Comparison of ENCODE assay signal across 8 cellular contexts in genomic region chr17:45284176-45285140, GRCh38. TPM values are rescaled to one million over a fixed set of nuclear protein-coding genes. Genes with fewer than 3 reads are reported as not detected.
DNase-seq lines count a peak whose midpoint lies in the region; ATAC-seq, FAIRE-seq and TF ChIP-seq lines count a peak whose summit lies in the region.

No MANE protein-coding gene starts in this region.

- POLR2A ChIA-PET in GM12878 (lab: Charles Lee) = interaction anchor here (0.5 to 0.7 kb wide), 2 partner anchors 9 to 980 kb away, joined by 3 read pairs; no protein-coding TSS in a partner anchor

- H3K27ac Mint-ChIP-seq in CD14-positive monocyte = peak overlapping the region in 4 of 7 donors; percentile 4 to 74 (median 60)

- peak; percentile 36 for TF ChIP-seq CTCF in CD14-positive monocyte (IDR thresholded peaks at IDR 0.05)
- TF ChIP-seq CTCF in GM12878 (IDR thresholded peaks at IDR 0.05 in 2 of 3, conservative IDR thresholded peaks at IDR 0.05 in 1 of 3; ENCODE audit: control insufficient read depth in 2 of 3, extremely low read depth in 1 of 3, insufficient read depth in 1 of 3, low read depth in 3 of 3, low read length in 3 of 3) = peak; percentile 26 to 45 (median 43); a peak in 3 of 6 replicates

- ATAC-seq in GM12878 = peak; percentile 86
- no peak for ATAC-seq in HG03571 (IDR thresholded peaks at IDR 0.05; ENCODE audit: unreplicated experiment)
- no peak for ATAC-seq in HG03521 (IDR thresholded peaks at IDR 0.05; ENCODE audit: unreplicated experiment)

- H3K27me3 ChIP-seq in GM12878 (replicated peaks in 1 of 2; ENCODE audit: control insufficient read depth in 2 of 2, insufficient read depth in 2 of 2, low read length in 1 of 2) = no peaks in the 10 kb centered on the region

- SMC1A ChIA-PET in GM12878 (lab: Charles Lee; ENCODE audit: uncharacterized antibody, unreplicated experiment) = interaction anchor here (0.7 to 2.2 kb wide), 5 partner anchors 9 to 49 kb away, joined by 3 to 11 read pairs (median 4); no protein-coding TSS in a partner anchor

- H4K20me1 ChIP-seq in GM12878 (ENCODE audit: control insufficient read depth, insufficient read depth) = no peaks in the 10 kb centered on the region

- peaks cover 79 to 94% of the 10 kb centered on the region in 2 donors for H3K36me3 Mint-ChIP-seq in CD14-positive monocyte

- H3K4me2 ChIP-seq in GM12878 (ENCODE audit: control insufficient read depth, insufficient read depth) = no peak overlapping the region

- intact Hi-C loops in CD14-positive monocyte (cut with micrococcal nuclease) = loop anchor here in 1 of 2 donors (5.0 kb wide), 1 partner anchor 38 kb away; no protein-coding TSS in a partner anchor
- intact Hi-C loops in GM12878 (cut with micrococcal nuclease; ENCODE audit: unreplicated experiment) = no loop called here

- no peaks in the 10 kb centered on the region for H3K9me3 ChIP-seq in GM12878 (replicated peaks; ENCODE audit: control insufficient read depth, insufficient read depth, low read length)

- H3K9me3 Mint-ChIP-seq in CD14-positive monocyte = peaks cover 0 to 2% (median 0%) of the 10 kb centered on the region in 7 donors

- whole genome bisulfite sequencing in GM12878 (ENCODE audit: insufficient coverage, insufficient replicate concordance, low lambda C conversion rate, missing lambda C conversion rate) = 86% methylated on average over 21 of the region's 21 CpGs

- H3K27ac ChIP-seq in GM12878 (ENCODE audit: control insufficient read depth, insufficient read depth) = peak overlapping the region; percentile 44

- no peak overlapping the region for H2AFZ ChIP-seq in GM12878 (ENCODE audit: control insufficient read depth, low read depth, low read length)

- no peak for TF ChIP-seq EP300 in GM12878 (IDR thresholded peaks at IDR 0.05; ENCODE audit: borderline replicate concordance in 1 of 2, control insufficient read depth in 1 of 2, low read depth in 2 of 2, low read length in 2 of 2)

- FAIRE-seq in GM12878 (lab: Jason Lieb, UNC) = no peak

- no peak overlapping the region for H3K4me3 Mint-ChIP-seq in CD14-positive monocyte

- CTCF ChIA-PET in GM12878 (lab: Yijun Ruan, JAX) = interaction anchor here (0.6 to 3.2 kb wide), 15 partner anchors 10 to 110 kb away, joined by 3 to 15 read pairs (median 4); partner anchors contain the start of gene MAP3K14

- RAD21 ChIA-PET in GM12878 (lab: Charles Lee; ENCODE audit: unreplicated experiment) = interaction anchor here (0.6 to 3.3 kb wide), 7 partner anchors 18 to 99 kb away, joined by 3 to 15 read pairs (median 4); partner anchors contain the start of gene MAP3K14

- peak; percentile 26; the same call in 1 of the 2 replicates for TF ChIP-seq RAD21 in GM12878 (IDR thresholded peaks at IDR 0.05; ENCODE audit: insufficient read depth, low read depth, low read length)

- BruUV-seq in GM12878 (replicated peaks; lab: Mats Ljungman, UMichigan) = no TSS peak

- peaks cover 46 to 49% of the 10 kb centered on the region in 2 experiments for H3K36me3 ChIP-seq in GM12878 (ENCODE audit: control insufficient read depth in 2 of 2, insufficient read depth in 2 of 2, low read length in 1 of 2)

- H3K79me2 ChIP-seq in GM12878 (ENCODE audit: control insufficient read depth, insufficient read depth, low read length) = no peaks in the 10 kb centered on the region

- H3K4me1 Mint-ChIP-seq in CD14-positive monocyte = peaks cover 6% of the 10 kb centered on the region

- in situ Hi-C loops in GM12878 (cut with MboI) = no loop called here

- no peak overlapping the region for H3K4me3 ChIP-seq in GM12878

- no peaks in the 10 kb centered on the region for H3K4me1 ChIP-seq in GM12878 (ENCODE audit: control insufficient read depth, insufficient read depth, low read length)

- no peak overlapping the region for H3K9ac ChIP-seq in GM12878 (ENCODE audit: control insufficient read depth, insufficient read depth, low read length)

- peaks cover 0 to 2% (median 0%) of the 10 kb centered on the region in 3 donors for H3K27me3 Mint-ChIP-seq in CD14-positive monocyte (ENCODE audit: low read depth in 3 of 3)

- peak; percentile 40 for TF ChIP-seq POLR2A in GM12878 (IDR thresholded peaks at IDR 0.05; ENCODE audit: low read depth, low read length)

- DNase-seq in CD14-positive monocyte (ENCODE audit: low spot score) (no peak), NCI-H69 (lab: John Stamatoyannopoulos, UW) (peak; percentile 30), GM12878 (ENCODE audit: low read depth, low spot score) (no peak), myocyte (ENCODE audit: low read depth) (peak; percentile 39), OCI-M1 (lab: John Stamatoyannopoulos, UW) (no peak), EL (no peak)

TF ChIP-seq in GM12878, 131 proteins besides CTCF, POLR2A, EP300 and RAD21:
- TF ChIP-seq SMAD1 (IDR thresholded peaks at IDR 0.05; ENCODE audit: low read depth, partially characterized antibody) (no peak), SIN3A (IDR thresholded peaks at IDR 0.05; ENCODE audit: low read depth, low read length) (no peak), SMC3 (IDR thresholded peaks at IDR 0.05; ENCODE audit: borderline replicate concordance, low read length) (peak; percentile 46; the same call in 1 of the 2 replicates), EED (IDR thresholded peaks at IDR 0.05; ENCODE audit: low read depth) (no peak), ZZZ3 (IDR thresholded peaks at IDR 0.05; ENCODE audit: control insufficient read depth, insufficient read length, low read depth) (no peak), BRCA1 (IDR thresholded peaks at IDR 0.05; ENCODE audit: low read depth, low read length) (no peak), ZNF207 (IDR thresholded peaks at IDR 0.05; ENCODE audit: borderline replicate concordance) (no peak), POLR2AphosphoS5 (IDR thresholded peaks at IDR 0.05; ENCODE audit: low read length) (peak; percentile 31), SREBF2 (IDR thresholded peaks at IDR 0.05; ENCODE audit: low read length) (no peak)

RNA-seq across cellular contexts. Expression of gene SPATA32, which starts 22.6 kb away (rescaled TPM):
- polyA plus RNA-seq in CD14-positive monocyte = not detected
- 0.24 TPM in 1 of 2 replicates, not detected in the other for total RNA-seq in GM12878 (2013; cell fraction: nucleolus; rRNA removed)
- 0.11 TPM in 1 of 2 replicates, not detected in the other for total RNA-seq in GM12878 (2014; rRNA removed)
- not detected in 2 replicates for total RNA-seq in GM12878 (2014; rRNA removed; fragmentation: Illumina TruSeq; extraction: Trizol)
- total RNA-seq in GM12878 (2021) = 0.13 and 0.21 TPM in 2 replicates
- polyA plus RNA-seq in GM12878 (2011; ENCODE audit: low read depth) = 0.24 TPM
- 0.03 TPM in 1 of 2 replicates, not detected in the other for polyA plus RNA-seq in GM12878 (2011; rRNA removed)
- not detected in 2 replicates for polyA plus RNA-seq in GM12878 (2011; cell fraction: cytosol; rRNA removed)
- 0.06 and 0.10 TPM in 2 replicates for polyA plus RNA-seq in GM12878 (2011; cell fraction: nucleus; rRNA removed)
- polyA plus RNA-seq in GM12878 (2012) = 0.29 and 0.32 TPM in 2 replicates
- not detected in 2 replicates for polyA plus RNA-seq in GM12878 (2014; fragmentation: Illumina TruSeq; extraction: Trizol)
- polyA plus RNA-seq in GM12878 (2014; fragmentation: Nextera tagmentation; extraction: Ambion mirVana) = under 1 TPM; 0.11 to 0.13 TPM
- 0.06 TPM in 1 of 2 replicates, not detected in the other for polyA plus RNA-seq in GM12878 (2014; rRNA removed)
- under 1 TPM in 1 of 2 experiments, not detected in 1; 0.35 TPM for polyA plus RNA-seq in GM12878 (2016; fragmentation: Nextera tagmentation; extraction: Ambion mirVana)
- not detected in 2 replicates for polyA minus RNA-seq in GM12878 (2011; rRNA and poly(A)+ RNA removed)
- not detected in 2 replicates for polyA minus RNA-seq in GM12878 (2011; cell fraction: cytosol; rRNA and poly(A)+ RNA removed)
- polyA minus RNA-seq in GM12878 (2011; cell fraction: nucleus; rRNA and poly(A)+ RNA removed) = not detected in 2 replicates
- total RNA-seq in myocyte = not detected in 2 replicates
- not detected for polyA plus RNA-seq in myocyte (2012)

RNA-seq across cellular contexts. Expression of gene MAP3K14, which starts 32.4 kb away (rescaled TPM):
- polyA plus RNA-seq in CD14-positive monocyte = 1 to 10 TPM; 1.4 to 3.8 TPM
- total RNA-seq in GM12878 (2013; cell fraction: nucleolus; rRNA removed) = 26.9 and 29.0 TPM in 2 replicates
- total RNA-seq in GM12878 (2014; rRNA removed) = 18.0 and 21.2 TPM in 2 replicates
- total RNA-seq in GM12878 (2014; rRNA removed; fragmentation: Illumina TruSeq; extraction: Trizol) = 7.5 and 9.3 TPM in 2 replicates
- total RNA-seq in GM12878 (2021) = 33.3 and 35.9 TPM in 2 replicates
- 7.5 TPM for polyA plus RNA-seq in GM12878 (2011; ENCODE audit: low read depth)
- 4.8 and 12.4 TPM in 2 replicates for polyA plus RNA-seq in GM12878 (2011; rRNA removed)
- 16.6 and 19.6 TPM in 2 replicates for polyA plus RNA-seq in GM12878 (2011; cell fraction: cytosol; rRNA removed)
- polyA plus RNA-seq in GM12878 (2011; cell fraction: nucleus; rRNA removed) = 24.6 and 35.3 TPM in 2 replicates
- 17.1 and 17.4 TPM in 2 replicates for polyA plus RNA-seq in GM12878 (2012)
- 6.7 and 18.2 TPM in 2 replicates for polyA plus RNA-seq in GM12878 (2014; fragmentation: Illumina TruSeq; extraction: Trizol)
- 1 to 10 TPM; 2.1 to 4.5 TPM for polyA plus RNA-seq in GM12878 (2014; fragmentation: Nextera tagmentation; extraction: Ambion mirVana)
- polyA plus RNA-seq in GM12878 (2014; rRNA removed) = 23.9 and 24.4 TPM in 2 replicates
- 10 to 100 TPM; 23.2 to 25.1 TPM for polyA plus RNA-seq in GM12878 (2016; fragmentation: Nextera tagmentation; extraction: Ambion mirVana)
- polyA minus RNA-seq in GM12878 (2011; rRNA and poly(A)+ RNA removed) = 9.2 and 17.2 TPM in 2 replicates
- polyA minus RNA-seq in GM12878 (2011; cell fraction: cytosol; rRNA and poly(A)+ RNA removed) = 6.3 and 8.7 TPM in 2 replicates
- 5.9 and 10.3 TPM in 2 replicates for polyA minus RNA-seq in GM12878 (2011; cell fraction: nucleus; rRNA and poly(A)+ RNA removed)
- total RNA-seq in myocyte = 9.2 and 16.4 TPM in 2 replicates
- polyA plus RNA-seq in myocyte (2012) = 10.6 TPM

Comparison
In these comparisons a context has a peak if more than half of its experiments do, and no peak if none do; other contexts are left out.
1. DNase-seq: peak in NCI-H69 (single experiment) and myocyte (single experiment); none in CD14-positive monocyte (single experiment), GM12878 (single experiment), OCI-M1 (single experiment) and EL (single experiment).